ENCODE assay signal across 17 cellular contexts in the genomic region with DNA sequence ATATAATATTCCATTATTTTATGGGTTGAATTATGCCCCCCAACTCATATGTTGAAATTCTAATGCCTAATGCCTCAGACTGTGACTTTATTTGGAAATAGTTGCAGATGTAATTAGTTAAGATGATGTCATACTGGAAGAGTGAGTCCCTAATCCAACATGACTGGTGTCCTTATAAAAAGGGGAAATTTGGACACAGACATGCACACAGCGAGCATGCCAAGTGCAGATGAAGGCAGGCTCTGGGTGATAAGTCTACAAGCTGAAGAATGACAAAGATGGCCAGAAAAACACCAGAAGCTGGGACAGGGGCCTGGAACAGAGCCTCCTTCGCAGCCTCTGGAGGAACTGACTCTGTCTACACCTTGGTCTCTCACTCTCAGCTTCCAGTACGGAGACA. TPM values are rescaled to one million over a fixed set of nuclear protein-coding genes. Genes with fewer than 3 reads are reported as not detected.
DNase-seq lines count a peak whose midpoint lies in the region; ATAC-seq, FAIRE-seq and TF ChIP-seq lines count a peak whose summit lies in the region.
"Had no signal": no experiment of that assay in that cellular context is flagged by ENCODE, and none has a peak within 500 bp of the region (broad histone marks: within the 10 kb centered on the region; RNA-seq: fewer than 3 reads in every experiment).

No MANE protein-coding gene starts in this region.

- DNase-seq in Right ventricle myocardium superior: no peak
- no peak for DNase-seq in heart left ventricle
- DNase-seq in K562 (ENCODE audit: extremely low read depth in 1 of 4, low spot score in 3 of 4): no peak
- peak; percentile 72 for DNase-seq in posterior vena cava (ENCODE audit: low spot score)
- DNase-seq in left lobe of liver (ENCODE audit: low spot score): no peak
- no peak for DNase-seq in T-helper 2 cell
- DNase-seq: ACHN; C1 segment of cervical spinal cord; Calu3; CD4-positive, alpha-beta T cell; DMS 273 treated with DMSO at 0.1 percent for 48 hours; GOT3; H9 had no signal

- no peak overlapping the region for H3K4me2 ChIP-seq in K562 (ENCODE audit: insufficient read depth, low read length)

- H3K27me3 ChIP-seq in heart left ventricle (no peaks in the 10 kb centered on the region), K562 (ENCODE audit: control insufficient read depth in 2 of 2, insufficient read depth in 2 of 2, low read length in 2 of 2) (no peaks in the 10 kb centered on the region)

- peak overlapping the region; percentile 46; the same call in 1 of the 2 replicates for H2AFZ ChIP-seq in K562 (ENCODE audit: low read depth, low read length)

- H4K20me1 ChIP-seq in K562 (replicated peaks; ENCODE audit: control insufficient read depth, insufficient read depth, low read length): no peaks in the 10 kb centered on the region

- H3K9me1 ChIP-seq in K562 (ENCODE audit: control insufficient read depth, insufficient read depth, low read length): no peaks in the 10 kb centered on the region

- peaks cover 0 to 22% (median 3%) of the 10 kb centered on the region in 12 donors for H3K4me1 ChIP-seq in heart left ventricle
- H3K4me1 ChIP-seq in HEK293 (ENCODE audit: control insufficient read depth, insufficient read depth, low read length): no peaks in the 10 kb centered on the region
- peaks cover 4 to 19% of the 10 kb centered on the region in 2 experiments for H3K4me1 ChIP-seq in K562 (replicated peaks in 1 of 2; ENCODE audit: control insufficient read depth in 2 of 2, insufficient read depth in 2 of 2, low read length in 2 of 2)

- BruUV-seq in K562 (replicated peaks; lab: Mats Ljungman, UMichigan): no TSS peak

- no peaks in the 10 kb centered on the region for H3K79me2 ChIP-seq in K562 (ENCODE audit: control insufficient read depth, insufficient read depth, low read length)

- POLR2A ChIA-PET in HEK293 (lab: Yijun Ruan, JAX): no interaction called here
- POLR2A ChIA-PET in K562 (lab: Yijun Ruan, JAX): no interaction called here

- ATAC-seq in Right ventricle myocardium superior (ENCODE audit: poor library complexity) (peak; percentile 13), heart left ventricle (no peak), K562 (no peak), GM18505 (IDR thresholded peaks at IDR 0.05; ENCODE audit: unreplicated experiment) (no peak), left lobe of liver (no peak)
- ATAC-seq: GM12878 had no signal

- TF ChIP-seq CTCF in heart left ventricle (IDR thresholded peaks at IDR 0.05): no peak
- TF ChIP-seq CTCF in HEK293 (tag by site-specific recombination; IDR thresholded peaks at IDR 0.05): no peak
- TF ChIP-seq CTCF in K562 (IDR thresholded peaks at IDR 0.05 in 2 of 3, conservative IDR thresholded peaks at IDR 0.05 in 1 of 3; ENCODE audit: insufficient read depth in 2 of 3, low read depth in 1 of 3, low read length in 3 of 3): no peak

- TF ChIP-seq POLR2A in heart left ventricle (IDR thresholded peaks at IDR 0.05) (no peak), K562 (conservative IDR thresholded peaks at IDR 0.05) (no peak), GM18505 (IDR thresholded peaks at IDR 0.05; ENCODE audit: borderline replicate concordance, extremely low read depth, insufficient read depth, insufficient read length) (no peak)

- peak; percentile 11 for FAIRE-seq in K562 (lab: Jason Lieb, UNC)
- FAIRE-seq: GM12878 had no signal

- no peaks in the 10 kb centered on the region for H3K9me3 ChIP-seq in heart left ventricle
- no peaks in the 10 kb centered on the region for H3K9me3 ChIP-seq in HEK293 (ENCODE audit: control insufficient read depth, insufficient read depth, low read depth, low read length)
- no peaks in the 10 kb centered on the region for H3K9me3 ChIP-seq in K562 (replicated peaks; ENCODE audit: control insufficient read depth, insufficient read depth, low read depth, low read length)

- whole genome bisulfite sequencing in heart left ventricle, 4 donors: 77 to 86% (median 83%) methylated on average over 3 of the region's 3 CpGs
- 53% methylated on average over 3 of the region's 3 CpGs for WGBS in K562 (ENCODE audit: insufficient coverage, low coverage, missing lambda C conversion rate)

- H3K27ac ChIP-seq in heart left ventricle (no peak overlapping the region), HEK293 (ENCODE audit: extremely low read depth, low read depth, low read length) (no peak overlapping the region), K562 (ENCODE audit: extremely low read depth, low read depth, low read length) (no peak overlapping the region)

- intact Hi-C loops in Right ventricle myocardium superior (cut with DNase I): no loop called here
- intact Hi-C loops in heart left ventricle (cut with DNase I): loop anchor here in 1 of 10 donors (5.0 kb wide), 1 partner anchor 136 kb away; no protein-coding TSS in a partner anchor
- intact Hi-C loops in K562 (cut with micrococcal nuclease): no loop called here
- intact Hi-C loops in posterior vena cava (cut with DNase I): no loop called here

- H3K9ac ChIP-seq in K562 (ENCODE audit: insufficient read depth in 1 of 2, low read depth in 2 of 2, low read length in 2 of 2): no peak overlapping the region

- CTCF ChIA-PET in HEK293 (lab: Yijun Ruan, JAX) (no interaction called here), K562 (lab: Yijun Ruan, JAX; ENCODE audit: low intra/inter-chr PET ratio) (no interaction called here)

- TF ChIP-seq RAD21 in K562 (CRISPR knock-in tag; conservative IDR thresholded peaks at IDR 0.05 in 1 of 2, IDR thresholded peaks at IDR 0.05 in 1 of 2): no peak

- no peak overlapping the region for H3K4me3 ChIP-seq in heart left ventricle
- no peak overlapping the region for H3K4me3 ChIP-seq in HEK293 (ENCODE audit: low read depth, low read length)
- no peak overlapping the region for H3K4me3 ChIP-seq in K562
- H3K4me3 ChIP-seq: GM12878 had no signal

- TF ChIP-seq EP300 in K562 (IDR thresholded peaks at IDR 0.05; ENCODE audit: low read length): no peak

- in situ Hi-C loops in K562 (cut with MboI): no loop called here

- H3K36me3 ChIP-seq in heart left ventricle (no peaks in the 10 kb centered on the region), HEK293 (ENCODE audit: control insufficient read depth in 2 of 2, insufficient read depth in 1 of 2, low read length in 2 of 2) (no peaks in the 10 kb centered on the region), K562 (ENCODE audit: control insufficient read depth, insufficient read depth, low read length) (no peaks in the 10 kb centered on the region)

TF ChIP-seq in HEK293, 187 proteins besides CTCF, POLR2A, EP300 and RAD21 (continues in another document):
- TF ChIP-seq ZBTB21 (tag by site-specific recombination; IDR thresholded peaks at IDR 0.05) (peak; percentile 40; the same call in 1 of the 2 replicates), ZNF580 (tag by site-specific recombination; IDR thresholded peaks at IDR 0.05) (no peak), ZNF629 (tag by site-specific recombination; IDR thresholded peaks at IDR 0.05) (0 out of 2 replicates have a peak, but pooled peaks have one; percentile 31), ZNF423 (tag by site-specific recombination; IDR thresholded peaks at IDR 0.05) (no peak)

TF ChIP-seq in K562, 482 proteins besides CTCF, POLR2A, EP300 and RAD21:
- TF ChIP-seq ATF3 (IDR thresholded peaks at IDR 0.05) (0 out of 2 replicates have a peak, but pooled peaks have one; percentile 44), ATF3 (CRISPR knock-in tag; conservative IDR thresholded peaks at IDR 0.05) (no peak)
- TF ChIP-seq, protein P1, sequence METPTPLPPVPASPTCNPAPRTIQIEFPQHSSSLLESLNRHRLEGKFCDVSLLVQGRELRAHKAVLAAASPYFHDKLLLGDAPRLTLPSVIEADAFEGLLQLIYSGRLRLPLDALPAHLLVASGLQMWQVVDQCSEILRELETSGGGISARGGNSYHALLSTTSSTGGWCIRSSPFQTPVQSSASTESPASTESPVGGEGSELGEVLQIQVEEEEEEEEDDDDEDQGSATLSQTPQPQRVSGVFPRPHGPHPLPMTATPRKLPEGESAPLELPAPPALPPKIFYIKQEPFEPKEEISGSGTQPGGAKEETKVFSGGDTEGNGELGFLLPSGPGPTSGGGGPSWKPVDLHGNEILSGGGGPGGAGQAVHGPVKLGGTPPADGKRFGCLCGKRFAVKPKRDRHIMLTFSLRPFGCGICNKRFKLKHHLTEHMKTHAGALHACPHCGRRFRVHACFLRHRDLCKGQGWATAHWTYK (CRISPR knock-in tag; IDR thresholded peaks at IDR 0.05): no peak

RNA-seq across cellular contexts. Expression of gene ASAP2, which starts 10.0 kb away (rescaled TPM):
- total RNA-seq in Right ventricle myocardium superior: 10.7 TPM
- total RNA-seq in heart left ventricle: 10 to 100 TPM in 7 of 9 donors, 1 to 10 TPM in 2; 7.4 to 17.0 (median 12.9) TPM
- 1 to 10 TPM; 6.7 to 8.0 TPM for polyA plus RNA-seq in heart left ventricle
- total RNA-seq in K562 (2011; cell fraction: chromatin; rRNA removed; ENCODE audit: low replicate concordance): 10.7 and 26.2 TPM in 2 replicates
- total RNA-seq in K562 (2011; cell fraction: nucleolus; rRNA removed): 4.8 and 8.2 TPM in 2 replicates
- total RNA-seq in K562 (2011; cell fraction: nucleoplasm; rRNA removed): 11.8 and 12.5 TPM in 2 replicates
- total RNA-seq in K562 (2014; rRNA removed): 2.1 and 2.3 TPM in 2 replicates
- total RNA-seq in K562 (2014; rRNA removed; fragmentation: Illumina TruSeq; extraction: Trizol): 3.0 and 3.1 TPM in 2 replicates
- 2.3 and 3.2 TPM in 2 replicates for total RNA-seq in K562 (2015; rRNA removed; fragmentation: Illumina TruSeq; extraction: Trizol)
- 4.3 and 5.5 TPM in 2 replicates for total RNA-seq in K562 (2021)
- polyA plus RNA-seq in K562 (2011; rRNA removed): 3.1 and 8.7 TPM in 2 replicates
- polyA plus RNA-seq in K562 (2011; cell fraction: cytosol; rRNA removed): 1.3 and 5.1 TPM in 2 replicates
- polyA plus RNA-seq in K562 (2011; cell fraction: nucleus; rRNA removed): 5.7 and 20.6 TPM in 2 replicates
- polyA plus RNA-seq in K562 (2012): 2.3 and 2.7 TPM in 2 replicates
- 2.4 and 3.2 TPM in 2 replicates for polyA plus RNA-seq in K562 (2014; fragmentation: Illumina TruSeq; extraction: Trizol)
- polyA plus RNA-seq in K562 (2014; fragmentation: Nextera tagmentation; extraction: Ambion mirVana): under 1 TPM; 0.06 to 0.07 TPM
- 2.2 and 3.3 TPM in 2 replicates for polyA plus RNA-seq in K562 (2014; rRNA removed)
- 7.4 and 13.7 TPM in 2 replicates for polyA minus RNA-seq in K562 (2011; rRNA and poly(A)+ RNA removed)
- 2.7 and 4.9 TPM in 2 replicates for polyA minus RNA-seq in K562 (2011; cell fraction: cytosol; rRNA and poly(A)+ RNA removed)
- 3.9 and 19.9 TPM in 2 replicates for polyA minus RNA-seq in K562 (2011; cell fraction: nucleus; rRNA and poly(A)+ RNA removed)
- 10 to 100 TPM; 28.1 to 31.3 TPM for total RNA-seq in posterior vena cava
- total RNA-seq in left lobe of liver: 4.0 TPM
- total RNA-seq: B cell had no signal
